In genomic region chr3:9184464-9184835, GRCh38 we compare ENCODE assay signal across 19 cellular contexts.
A peak's percentile ranks its signal among the peaks of the same experiment; 100 is the strongest.
DNase-seq lines count a peak whose midpoint lies in the region; ATAC-seq and TF ChIP-seq lines count a peak whose summit lies in the region.
"Had no signal": no experiment of that assay in that cellular context is flagged by ENCODE, and none has a peak within 500 bp of the region (broad histone marks: within the 10 kb centered on the region; RNA-seq: fewer than 3 reads in every experiment).

No MANE protein-coding gene starts in this region.

- no peak for TF ChIP-seq CTCF in dorsolateral prefrontal cortex (IDR thresholded peaks at IDR 0.05 in 54 of 56, conservative IDR thresholded peaks at IDR 0.05 in 2 of 56; ENCODE audit: low read depth in 1 of 56, partially characterized antibody in 56 of 56)
- TF ChIP-seq CTCF in nephron (IDR thresholded peaks at IDR 0.05; ENCODE audit: unreplicated experiment in 3 of 3): no peak

- no peaks in the 10 kb centered on the region for H4K20me1 ChIP-seq in Karpas-422 (ENCODE audit: insufficient read depth, low read depth, low read length)

- no peaks in the 10 kb centered on the region for H3K9me3 Mint-ChIP-seq in nephron
- H3K9me3 Mint-ChIP-seq: CD8-positive, alpha-beta memory T cell had no signal

- no peak overlapping the region for H3K27ac ChIP-seq in Karpas-422 (ENCODE audit: low read length)
- peak overlapping the region in 53 of 59 donors; percentile 2 to 92 (median 71) for H3K27ac ChIP-seq in dorsolateral prefrontal cortex
- peak overlapping the region; percentile 65 for H3K27ac ChIP-seq in substantia nigra (ENCODE audit: low read depth, low read length, poor library complexity, severe bottlenecking)

- intact Hi-C loops in dorsolateral prefrontal cortex (cut with DNase I): loop anchor here in 1 of 2 donors (2.0 kb wide), 1 partner anchor 14 kb away; no protein-coding TSS in a partner anchor

- no peaks in the 10 kb centered on the region for H3K36me3 ChIP-seq in Karpas-422 (ENCODE audit: insufficient read depth, low read length)

- no peaks in the 10 kb centered on the region for H3K9me3 ChIP-seq in Karpas-422 (ENCODE audit: low read length)

- peak overlapping the region; percentile 54 for H3K4me2 ChIP-seq in Karpas-422 (ENCODE audit: low read depth, low read length, poor library complexity, severe bottlenecking)

- H2AFZ ChIP-seq in Karpas-422 (ENCODE audit: low read length): no peak overlapping the region

- no peak overlapping the region for H3K4me3 ChIP-seq in Karpas-422 (ENCODE audit: low read length)
- H3K4me3 ChIP-seq in dorsolateral prefrontal cortex: peak overlapping the region in 2 of 59 donors; percentile 33 to 43

- peaks cover 73% of the 10 kb centered on the region for H3K4me1 Mint-ChIP-seq in nephron

- no peaks in the 10 kb centered on the region for H3K79me2 ChIP-seq in Karpas-422 (ENCODE audit: low read length)

- H3K9me2 ChIP-seq in Karpas-422 (replicated peaks; ENCODE audit: insufficient read depth, low read length): no peaks in the 10 kb centered on the region

- H3K27me3 ChIP-seq in Karpas-422 (ENCODE audit: low read length): no peaks in the 10 kb centered on the region
- H3K27me3 ChIP-seq in dorsolateral prefrontal cortex: no peaks in the 10 kb centered on the region

- no peaks in the 10 kb centered on the region for H3K27me3 Mint-ChIP-seq in nephron (ENCODE audit: low read depth)
- H3K27me3 Mint-ChIP-seq: CD8-positive, alpha-beta memory T cell had no signal

- peak overlapping the region; percentile 87 to 96 (median 89) for H3K27ac Mint-ChIP-seq in nephron
- H3K27ac Mint-ChIP-seq: CD8-positive, alpha-beta memory T cell had no signal

- no peaks in the 10 kb centered on the region for H3K36me3 Mint-ChIP-seq in nephron (ENCODE audit: low read depth)
- H3K36me3 Mint-ChIP-seq: CD8-positive, alpha-beta memory T cell had no signal

- ATAC-seq in HG02938 (IDR thresholded peaks at IDR 0.05; ENCODE audit: unreplicated experiment): no peak
- ATAC-seq: SK-N-SH treated with all-trans-retinoic acid at 6 μM for 48 hours had no signal

- DNase-seq in Karpas-422 (no peak), dorsolateral prefrontal cortex (no peak), substantia nigra (lab: John Stamatoyannopoulos, UW) (no peak), NCI-H345 (lab: John Stamatoyannopoulos, UW) (no peak), NOMO-1 (lab: John Stamatoyannopoulos, UW; ENCODE audit: unreplicated experiment in 2 of 2) (no peak)
- no peak for DNase-seq in activated CD8-positive, alpha-beta memory T cell treated with anti-CD3 and anti-CD28 coated beads for 24 hours
- DNase-seq: ACHN; CD8-positive, alpha-beta memory T cell; DMS79; HCEC 1CT; NCI-H1105 treated with DMSO at 0.1 percent for 48 hours; NCI-H1694; NCI-H2081 treated with DMSO at 0.1 percent for 48 hours; NCI-H774; RPMI8226; SIG-M5 had no signal

- H3K9ac ChIP-seq in Karpas-422 (ENCODE audit: low read length): no peak overlapping the region

- H3K4me3 Mint-ChIP-seq in nephron: peak overlapping the region in 1 of 3 experiments; percentile 54
- H3K4me3 Mint-ChIP-seq: CD8-positive, alpha-beta memory T cell had no signal

- peaks cover 34% of the 10 kb centered on the region for H3K4me1 ChIP-seq in Karpas-422 (ENCODE audit: low read length)
